ENCODE assay signal across 1 cellular context in the genomic region with DNA sequence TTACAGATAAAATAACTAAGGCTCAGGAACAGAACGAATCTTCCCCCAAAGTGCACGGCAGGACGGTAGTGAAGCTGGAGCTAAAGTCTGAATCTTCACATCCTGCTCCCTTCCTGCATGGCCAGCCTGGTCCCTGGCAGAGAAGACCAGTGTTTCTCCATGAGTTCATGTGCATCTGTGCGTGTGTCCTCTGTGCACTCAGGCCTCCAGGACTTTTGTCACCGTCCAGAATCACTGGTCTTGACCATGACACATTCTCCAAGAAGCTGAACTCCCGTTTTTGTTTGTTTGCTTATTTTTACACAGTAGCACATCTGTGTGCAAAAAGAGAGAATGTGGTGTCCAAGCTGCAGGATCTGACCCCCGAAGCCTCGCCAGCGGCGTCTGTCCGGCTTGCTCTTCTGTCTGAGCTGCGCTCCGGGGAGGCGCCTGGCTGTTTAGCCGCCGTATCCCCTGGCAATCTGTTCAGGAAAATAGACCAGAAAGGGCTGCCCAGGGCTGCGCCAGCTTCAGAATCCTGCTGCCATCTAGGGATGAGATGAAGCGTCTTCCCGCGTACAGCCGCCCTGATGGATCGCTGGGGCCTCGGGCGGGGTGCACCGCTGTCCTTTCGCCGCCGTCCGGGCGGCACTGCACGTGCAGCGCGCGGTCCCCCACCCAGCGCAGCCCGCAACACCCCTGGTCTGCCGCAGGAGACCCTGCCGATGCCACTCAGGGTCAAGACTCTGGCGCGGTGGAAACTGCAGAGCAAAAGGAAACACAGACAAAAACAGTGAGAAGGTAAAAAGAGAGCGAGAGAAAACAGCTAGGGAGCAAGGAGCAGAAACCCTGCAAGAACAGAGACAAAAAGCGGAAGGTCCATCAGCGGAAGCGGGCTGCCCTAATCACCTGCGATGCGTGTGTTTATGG.
TF ChIP-seq lines count a peak whose summit lies in the region.

No MANE protein-coding gene starts in this region.

TF ChIP-seq in GM23338, 12 proteins besides CTCF, POLR2A, EP300 and RAD21 (continued from another document):
- no peak for TF ChIP-seq ZNF462 (CRISPR knock-in tag; IDR thresholded peaks at IDR 0.05)
